Comparison of ENCODE assay signal across 8 cellular contexts in the genomic region with DNA sequence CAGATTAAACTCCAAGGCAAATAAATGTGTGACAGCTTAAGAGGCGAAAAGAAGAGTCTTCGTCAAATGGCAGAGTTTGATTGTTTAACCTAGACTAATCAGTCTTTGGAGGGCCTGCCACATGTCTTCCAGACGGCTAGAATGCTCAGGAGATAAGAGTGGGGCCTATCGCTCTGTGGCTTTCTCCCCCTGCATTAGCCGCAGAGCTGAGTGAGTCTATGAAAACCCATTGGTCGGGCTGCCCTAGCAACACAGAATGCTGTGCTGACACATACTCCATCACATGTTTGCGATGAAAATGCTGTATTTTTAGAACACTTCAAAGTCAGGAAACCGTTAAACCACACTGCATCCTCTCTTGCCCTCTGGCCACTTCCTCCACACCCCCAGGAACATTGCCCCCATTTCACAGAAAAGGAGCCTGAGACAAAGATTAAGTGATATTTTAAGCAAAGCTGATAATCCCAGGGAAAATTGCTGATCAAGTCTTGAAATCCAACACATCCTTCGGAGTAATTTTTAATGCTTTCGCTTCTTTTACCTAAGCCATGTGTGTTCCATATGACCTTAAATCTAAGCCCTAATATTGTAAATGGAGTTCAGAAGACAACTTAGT.
A peak's percentile ranks its signal among the peaks of the same experiment; 100 is the strongest.
DNase-seq lines count a peak whose midpoint lies in the region; ATAC-seq and TF ChIP-seq lines count a peak whose summit lies in the region.

No MANE protein-coding gene starts in this region.

- H3K4me3 ChIP-seq in Peyer's patch, result no peak overlapping the region

- no peaks in the 10 kb centered on the region for H3K27me3 ChIP-seq in Peyer's patch

- no peak for TF ChIP-seq CTCF in Peyer's patch (IDR thresholded peaks at IDR 0.05)

- DNase-seq in Peyer's patch (peak in 2 of 3 donors; percentile 85 to 91), inferior parietal cortex (ENCODE audit: extremely low spot score) (peak; percentile 78), NCI-H1694 (lab: John Stamatoyannopoulos, UW) (no peak), DMS153 treated with DMSO at 0.1 percent for 48 hours (lab: John Stamatoyannopoulos, UW; ENCODE audit: unreplicated experiment) (no peak)
- peak; percentile 74 for DNase-seq in activated gamma-delta T cell treated with anti-CD3 and anti-CD28 coated beads, Interleukin-2, amount 50 U/mL, for 16 hours (ENCODE audit: low read depth)
- peak; percentile 69 for DNase-seq in stimulated activated CD8-positive, alpha-beta memory T cell treated with anti-CD3 and anti-CD28 coated beads, Interleukin-4, amount 100 ng/mL, for 24 hours (ENCODE audit: low read depth)

- no peaks in the 10 kb centered on the region for H3K9me3 ChIP-seq in Peyer's patch

- ATAC-seq in GM18519 (IDR thresholded peaks at IDR 0.05; ENCODE audit: low FRiP score, unreplicated experiment) (peak; percentile 72), HG02938 (IDR thresholded peaks at IDR 0.05; ENCODE audit: unreplicated experiment) (peak; percentile 85)

- TF ChIP-seq POLR2A in Peyer's patch (IDR thresholded peaks at IDR 0.05), result no peak

- H3K27ac ChIP-seq in Peyer's patch, result peak overlapping the region; percentile 28 to 72 (median 70)

- H3K4me1 ChIP-seq in Peyer's patch, result peaks cover 0 to 34% (median 18%) of the 10 kb centered on the region in 4 donors

- peaks cover 0 to 11% (median 0%) of the 10 kb centered on the region in 3 donors for H3K36me3 ChIP-seq in Peyer's patch

Comparison
In these comparisons a context has a peak if more than half of its experiments do, and no peak if none do; other contexts are left out.
1. DNase-seq: peak in Peyer's patch (2 of 3), activated gamma-delta T cell treated with anti-CD3 and anti-CD28 coated beads, Interleukin-2, amount 50 U/mL, for 16 hours (single experiment), inferior parietal cortex (single experiment) and stimulated activated CD8-positive, alpha-beta memory T cell treated with anti-CD3 and anti-CD28 coated beads, Interleukin-4, amount 100 ng/mL, for 24 hours (single experiment); none in NCI-H1694 (single experiment) and DMS153 treated with DMSO at 0.1 percent for 48 hours (single experiment).